Comparison of ENCODE assay signal across 13 cellular contexts in the genomic region with DNA sequence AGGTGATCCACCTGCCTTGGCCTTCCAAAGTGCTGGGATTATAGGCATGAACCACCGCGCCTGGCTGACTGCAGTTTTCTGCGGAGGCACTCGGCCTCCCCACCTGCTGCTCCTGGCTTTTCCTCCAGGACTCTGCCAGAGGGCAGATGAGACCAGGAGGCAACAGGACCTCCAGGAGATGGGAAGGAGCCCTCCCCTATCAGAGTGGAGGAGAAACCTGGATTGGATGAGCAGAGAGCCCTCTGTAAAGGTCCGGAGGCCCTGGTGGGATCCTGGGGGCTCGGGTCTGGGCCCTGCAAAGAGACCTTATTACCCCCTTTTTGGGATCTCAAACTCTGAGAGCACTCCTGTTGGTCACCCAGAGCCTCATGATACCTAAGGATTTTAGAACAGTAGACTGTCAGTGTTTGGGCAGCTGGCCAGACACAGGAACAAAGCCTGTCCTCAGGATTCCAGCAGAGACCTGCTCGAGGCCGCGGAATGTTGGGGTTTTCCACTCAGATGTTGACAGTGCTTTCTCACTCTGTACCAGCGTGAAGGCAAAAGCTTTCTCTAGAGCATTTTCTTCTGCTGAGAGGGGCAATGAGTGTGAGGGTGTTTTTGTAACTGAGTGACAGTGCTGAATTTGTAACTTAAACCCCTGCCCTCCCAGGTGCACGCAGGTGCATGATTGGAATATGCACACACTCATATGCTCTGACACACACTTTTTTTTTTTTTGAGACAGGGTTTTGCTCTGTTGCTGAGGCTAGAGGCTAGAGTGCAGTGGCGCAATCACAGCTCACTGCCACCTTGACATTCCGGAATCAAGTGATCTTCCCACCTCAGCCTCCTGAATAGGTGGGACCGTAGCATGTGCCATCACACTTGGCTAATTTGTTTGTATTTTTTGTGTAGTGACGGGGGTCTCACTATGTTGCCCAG. TPM values are rescaled to one million over a fixed set of nuclear protein-coding genes. Genes with fewer than 3 reads are reported as not detected.
DNase-seq lines count a peak whose midpoint lies in the region; ATAC-seq and TF ChIP-seq lines count a peak whose summit lies in the region.
"Had no signal": no experiment of that assay in that cellular context is flagged by ENCODE, and none has a peak within 500 bp of the region (broad histone marks: within the 10 kb centered on the region; RNA-seq: fewer than 3 reads in every experiment).

No MANE protein-coding gene starts in this region.

- TF ChIP-seq RAD21 in SK-N-SH (IDR thresholded peaks at IDR 0.05; ENCODE audit: low read length), result no peak

- no peak overlapping the region for H3K4me3 ChIP-seq in SK-N-SH (ENCODE audit: low read depth in 2 of 2, low read length in 1 of 2)
- H3K4me3 ChIP-seq in RWPE2 (ENCODE audit: severe bottlenecking), result no peak overlapping the region
- no peak overlapping the region for H3K4me3 ChIP-seq in upper lobe of right lung
- no peak overlapping the region for H3K4me3 ChIP-seq in CD4-positive, alpha-beta memory T cell (ENCODE audit: low read length in 2 of 2)

- no peak overlapping the region for H3K9ac ChIP-seq in SK-N-SH

- POLR2A ChIA-PET in SK-N-SH (lab: Yijun Ruan, JAX), result no interaction called here
- POLR2A ChIA-PET in CD4-positive, alpha-beta memory T cell (lab: Charles Lee; ENCODE audit: partially characterized antibody), result no interaction called here
- POLR2A ChIA-PET in naive thymus-derived CD8-positive, alpha-beta T cell (lab: Charles Lee), result no interaction called here

- H3K9me2 ChIP-seq in SK-N-SH, result no peaks in the 10 kb centered on the region

- DNase-seq in SK-N-SH (no peak), RWPE2 (ENCODE audit: low spot score) (no peak), iPS-NIHi11 (ENCODE audit: low spot score) (peak; percentile 41), upper lobe of right lung (no peak)
- no peak for DNase-seq in CD4-positive, alpha-beta memory T cell
- DNase-seq in naive thymus-derived CD8-positive, alpha-beta T cell, result no peak
- DNase-seq in natural killer cell treated with Interleukin-12 subunit alpha and Interleukin-12 subunit beta and Interleukin-15 and Interleukin-18, amount 100 ng/mL, for 72 hours (ENCODE audit: low spot score), result no peak
- DNase-seq: dermis blood vessel endothelial cell; immature natural killer cell; naive thymus-derived CD4-positive, alpha-beta T cell had no signal

- peaks cover 0 to 1% (median 0%) of the 10 kb centered on the region in 8 donors for H3K9me3 Mint-ChIP-seq in CD4-positive, alpha-beta memory T cell
- peaks cover 0 to under 1% (median 0%) of the 10 kb centered on the region in 9 donors for H3K9me3 Mint-ChIP-seq in naive thymus-derived CD8-positive, alpha-beta T cell
- H3K9me3 Mint-ChIP-seq in natural killer cell treated with Interleukin-12 subunit alpha and Interleukin-12 subunit beta and Interleukin-15 and Interleukin-18, amount 100 ng/mL, for 72 hours, result no peaks in the 10 kb centered on the region
- H3K9me3 Mint-ChIP-seq: immature natural killer cell; naive thymus-derived CD4-positive, alpha-beta T cell had no signal

- ATAC-seq in SK-N-SH treated with all-trans-retinoic acid at 6 μM for 48 hours, result peak; percentile 37; the same call in 1 of the 3 replicates
- ATAC-seq in RWPE2 (ENCODE audit: low read depth), result peak; percentile 82
- ATAC-seq in upper lobe of right lung, result peak; percentile 75
- no peak for ATAC-seq in naive thymus-derived CD8-positive, alpha-beta T cell
- ATAC-seq in natural killer cell treated with Interleukin-12 subunit alpha and Interleukin-12 subunit beta and Interleukin-15 and Interleukin-18, amount 100 ng/mL, for 72 hours, result no peak
- ATAC-seq: naive thymus-derived CD4-positive, alpha-beta T cell had no signal

- CTCF ChIA-PET in SK-N-SH (lab: Yijun Ruan, JAX), result no interaction called here
- CTCF ChIA-PET in CD4-positive, alpha-beta memory T cell (lab: Charles Lee; ENCODE audit: partially characterized antibody), result no interaction called here

- H3K27me3 Mint-ChIP-seq in CD4-positive, alpha-beta memory T cell, result peaks cover 20 to 27% of the 10 kb centered on the region in 2 donors
- H3K27me3 Mint-ChIP-seq in naive thymus-derived CD8-positive, alpha-beta T cell, result peaks cover 27 to 66% (median 38%) of the 10 kb centered on the region in 5 donors
- H3K27me3 Mint-ChIP-seq in natural killer cell treated with Interleukin-12 subunit alpha and Interleukin-12 subunit beta and Interleukin-15 and Interleukin-18, amount 100 ng/mL, for 72 hours, result peaks cover 16 to 22% of the 10 kb centered on the region in 2 donors

- no peaks in the 10 kb centered on the region for H3K36me3 Mint-ChIP-seq in CD4-positive, alpha-beta memory T cell
- no peaks in the 10 kb centered on the region for H3K36me3 Mint-ChIP-seq in naive thymus-derived CD8-positive, alpha-beta T cell
- no peaks in the 10 kb centered on the region for H3K36me3 Mint-ChIP-seq in natural killer cell treated with Interleukin-12 subunit alpha and Interleukin-12 subunit beta and Interleukin-15 and Interleukin-18, amount 100 ng/mL, for 72 hours
- H3K36me3 Mint-ChIP-seq: activated naive CD8-positive, alpha-beta T cell; immature natural killer cell; naive thymus-derived CD4-positive, alpha-beta T cell had no signal

- TF ChIP-seq CTCF in SK-N-SH (IDR thresholded peaks at IDR 0.05) (no peak), RWPE2 (IDR thresholded peaks at IDR 0.05; ENCODE audit: poor library complexity, severe bottlenecking) (no peak), upper lobe of right lung (IDR thresholded peaks at IDR 0.05) (no peak)

- H2AFZ ChIP-seq in SK-N-SH (ENCODE audit: low read depth), result no peak overlapping the region

- peak overlapping the region in 1 of 7 donors; percentile 52 for H3K27ac Mint-ChIP-seq in CD4-positive, alpha-beta memory T cell
- H3K27ac Mint-ChIP-seq in naive thymus-derived CD8-positive, alpha-beta T cell, result no peak overlapping the region
- H3K27ac Mint-ChIP-seq in natural killer cell treated with Interleukin-12 subunit alpha and Interleukin-12 subunit beta and Interleukin-15 and Interleukin-18, amount 100 ng/mL, for 72 hours, result no peak overlapping the region
- H3K27ac Mint-ChIP-seq: activated naive CD8-positive, alpha-beta T cell; immature natural killer cell; naive thymus-derived CD4-positive, alpha-beta T cell had no signal

- H3K4me1 ChIP-seq in SK-N-SH (ENCODE audit: control insufficient read depth in 1 of 2, insufficient read depth in 2 of 2, low read depth in 1 of 2, low read length in 1 of 2) (peaks cover 0 to under 1% of the 10 kb centered on the region in 2 experiments; a peak in 1 of 4 replicates), RWPE2 (ENCODE audit: insufficient read depth, poor library complexity, severe bottlenecking) (no peaks in the 10 kb centered on the region), upper lobe of right lung (no peaks in the 10 kb centered on the region)
- no peaks in the 10 kb centered on the region for H3K4me1 ChIP-seq in CD4-positive, alpha-beta memory T cell (ENCODE audit: insufficient read depth, low read length)

- H4K20me1 ChIP-seq in SK-N-SH (ENCODE audit: insufficient read depth), result no peaks in the 10 kb centered on the region

- no peaks in the 10 kb centered on the region for H3F3A ChIP-seq in SK-N-SH (replicated peaks; ENCODE audit: insufficient read depth)

- no peak overlapping the region for H3K4me3 Mint-ChIP-seq in CD4-positive, alpha-beta memory T cell
- H3K4me3 Mint-ChIP-seq in naive thymus-derived CD8-positive, alpha-beta T cell, result no peak overlapping the region
- H3K4me3 Mint-ChIP-seq in natural killer cell treated with Interleukin-12 subunit alpha and Interleukin-12 subunit beta and Interleukin-15 and Interleukin-18, amount 100 ng/mL, for 72 hours, result no peak overlapping the region
- H3K4me3 Mint-ChIP-seq: activated naive CD8-positive, alpha-beta T cell; immature natural killer cell; naive thymus-derived CD4-positive, alpha-beta T cell had no signal

- WGBS in SK-N-SH (ENCODE audit: low lambda C conversion rate), result 83% methylated on average over 14 of the region's 15 CpGs

- TF ChIP-seq EP300 in SK-N-SH (IDR thresholded peaks at IDR 0.05; ENCODE audit: borderline replicate concordance in 1 of 2, low read depth in 1 of 2, low read length in 1 of 2), result no peak

- no peaks in the 10 kb centered on the region for H3K4me1 Mint-ChIP-seq in CD4-positive, alpha-beta memory T cell
- no peaks in the 10 kb centered on the region for H3K4me1 Mint-ChIP-seq in naive thymus-derived CD8-positive, alpha-beta T cell
- no peaks in the 10 kb centered on the region for H3K4me1 Mint-ChIP-seq in natural killer cell treated with Interleukin-12 subunit alpha and Interleukin-12 subunit beta and Interleukin-15 and Interleukin-18, amount 100 ng/mL, for 72 hours (ENCODE audit: low read depth in 2 of 2)
- H3K4me1 Mint-ChIP-seq: immature natural killer cell; naive thymus-derived CD4-positive, alpha-beta T cell had no signal

- peaks cover 4% of the 10 kb centered on the region; the same call in 1 of the 2 replicates for H3K27me3 ChIP-seq in SK-N-SH (ENCODE audit: insufficient read depth)
- no peaks in the 10 kb centered on the region for H3K27me3 ChIP-seq in RWPE2 (ENCODE audit: insufficient read depth, poor library complexity, severe bottlenecking)
- peaks cover 22% of the 10 kb centered on the region for H3K27me3 ChIP-seq in upper lobe of right lung
- H3K27me3 ChIP-seq in CD4-positive, alpha-beta memory T cell (ENCODE audit: insufficient read depth, low read length), result peaks cover 7% of the 10 kb centered on the region

- no peak overlapping the region for H3K4me2 ChIP-seq in SK-N-SH

- intact Hi-C loops in upper lobe of right lung (cut with DNase I), result no loop called here
- intact Hi-C loops in CD4-positive, alpha-beta memory T cell (cut with micrococcal nuclease), result no loop called here

- H3K27ac ChIP-seq in SK-N-SH (ENCODE audit: low read depth in 2 of 2, low read length in 1 of 2) (no peak overlapping the region), RWPE2 (ENCODE audit: poor library complexity, severe bottlenecking) (no peak overlapping the region), upper lobe of right lung (no peak overlapping the region)
- H3K27ac ChIP-seq in CD4-positive, alpha-beta memory T cell (ENCODE audit: low read depth, low read length), result no peak overlapping the region

- H3K36me3 ChIP-seq in SK-N-SH (replicated peaks in 1 of 2; ENCODE audit: control insufficient read depth in 1 of 2, insufficient read depth in 2 of 2, low read length in 1 of 2), result no peaks in the 10 kb centered on the region
- no peaks in the 10 kb centered on the region for H3K36me3 ChIP-seq in RWPE2 (ENCODE audit: low read depth)
- no peaks in the 10 kb centered on the region for H3K36me3 ChIP-seq in upper lobe of right lung
- no peaks in the 10 kb centered on the region for H3K36me3 ChIP-seq in CD4-positive, alpha-beta memory T cell (ENCODE audit: insufficient read depth, low read length)

- no peaks in the 10 kb centered on the region for H3K79me2 ChIP-seq in SK-N-SH (ENCODE audit: insufficient read depth)

- H3K9me3 ChIP-seq in SK-N-SH (no peaks in the 10 kb centered on the region), RWPE2 (ENCODE audit: severe bottlenecking) (no peaks in the 10 kb centered on the region), upper lobe of right lung (no peaks in the 10 kb centered on the region)
- no peaks in the 10 kb centered on the region for H3K9me3 ChIP-seq in CD4-positive, alpha-beta memory T cell (ENCODE audit: control insufficient read depth in 1 of 2, low read length in 2 of 2)

RNA-seq across cellular contexts. Expression of a gene that starts 48.4 kb away (rescaled TPM):
- not detected in 2 replicates for polyA plus RNA-seq in SK-N-SH (2012; rRNA removed)
- polyA plus RNA-seq in SK-N-SH (2012; cell fraction: cytosol; rRNA removed), result not detected in 2 replicates
- 0.11 and 0.17 TPM in 2 replicates for polyA plus RNA-seq in SK-N-SH (2012; cell fraction: nucleus; rRNA removed)
- not detected for total RNA-seq in upper lobe of right lung
- not detected for total RNA-seq in CD4-positive, alpha-beta memory T cell
- polyA plus RNA-seq in CD4-positive, alpha-beta memory T cell, result not detected
- total RNA-seq in naive thymus-derived CD8-positive, alpha-beta T cell, result not detected
- polyA plus RNA-seq in naive thymus-derived CD8-positive, alpha-beta T cell, result under 1 TPM in 1 of 3 donors, not detected in 2; 0.27 TPM
- total RNA-seq in natural killer cell treated with Interleukin-12 subunit alpha and Interleukin-12 subunit beta and Interleukin-15 and Interleukin-18, amount 100 ng/mL, for 72 hours, result 1 to 10 TPM; 2.7 to 4.2 TPM
- total RNA-seq: fibroblast of villous mesenchyme had no signal
- polyA plus RNA-seq: naive thymus-derived CD4-positive, alpha-beta T cell had no signal

Comparison
In these comparisons a context has a peak if more than half of its experiments do, and no peak if none do; other contexts are left out.
1. ATAC-seq: peak in SK-N-SH treated with all-trans-retinoic acid at 6 μM for 48 hours (single experiment), RWPE2 (single experiment) and upper lobe of right lung (single experiment); none in naive thymus-derived CD8-positive, alpha-beta T cell (0 of 2) and natural killer cell treated with Interleukin-12 subunit alpha and Interleukin-12 subunit beta and Interleukin-15 and Interleukin-18, amount 100 ng/mL, for 72 hours (0 of 2).